Comparison of ENCODE assay signal across 8 cellular contexts in the genomic region with DNA sequence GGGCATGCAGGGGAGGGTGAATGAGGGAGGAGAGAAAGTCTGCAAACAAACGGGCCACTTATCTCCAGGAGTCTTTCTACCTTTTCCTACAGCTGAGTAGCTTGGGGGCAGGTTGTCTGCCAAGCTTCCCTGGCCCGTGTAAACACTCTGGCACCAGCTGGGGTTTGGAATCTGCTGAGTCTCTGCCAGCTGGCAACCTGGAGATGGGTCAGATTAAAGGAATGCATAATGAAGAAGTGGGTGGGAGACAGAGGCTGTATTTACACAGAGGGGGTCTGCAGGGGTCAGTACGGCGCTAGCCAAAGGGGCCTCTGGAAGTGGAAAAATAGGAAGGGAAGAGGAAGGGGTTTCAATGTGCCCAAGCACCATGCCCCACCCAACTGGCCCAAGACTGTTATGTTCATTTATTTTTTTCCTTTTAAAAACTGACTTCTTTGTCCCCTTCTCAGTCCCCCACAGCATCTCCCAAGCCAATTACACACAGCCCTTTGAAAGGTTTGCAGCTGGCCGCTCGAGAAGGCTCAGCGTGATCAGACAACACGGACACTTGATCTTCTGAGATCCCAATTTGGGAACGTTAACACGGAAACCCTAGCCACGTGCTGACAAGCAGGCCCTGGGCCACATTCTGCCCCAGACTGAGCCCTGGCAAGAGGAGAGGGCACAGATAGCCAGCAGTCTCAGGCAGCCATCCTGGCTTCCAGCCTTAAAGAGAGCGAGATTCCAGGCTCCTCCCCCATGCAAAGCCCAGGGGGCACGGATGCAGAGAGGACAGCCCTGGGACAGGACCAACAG. TPM values are rescaled to one million over a fixed set of nuclear protein-coding genes. Genes with fewer than 3 reads are reported as not detected.
DNase-seq lines count a peak whose midpoint lies in the region; ATAC-seq and TF ChIP-seq lines count a peak whose summit lies in the region.

No MANE protein-coding gene starts in this region.

- H3K4me3 ChIP-seq in upper lobe of left lung = no peak overlapping the region

- WGBS in upper lobe of left lung, 2 donors = 34 to 37% methylated on average over 13 of the region's 13 CpGs

- ATAC-seq in left lobe of liver (peak; percentile 87), upper lobe of left lung (ENCODE audit: low FRiP score in 2 of 2) (peak; percentile 55 to 68), HG03439 (IDR thresholded peaks at IDR 0.05; ENCODE audit: unreplicated experiment) (no peak), HG03378 (IDR thresholded peaks at IDR 0.05; ENCODE audit: unreplicated experiment) (no peak)

- TF ChIP-seq EP300 in upper lobe of left lung (IDR thresholded peaks at IDR 0.05) = no peak

- no peaks in the 10 kb centered on the region for H3K27me3 ChIP-seq in upper lobe of left lung

- H3K27ac ChIP-seq in upper lobe of left lung = peak overlapping the region; percentile 16 to 67 (median 57)

- TF ChIP-seq POLR2A in upper lobe of left lung (IDR thresholded peaks at IDR 0.05) = no peak

- no peaks in the 10 kb centered on the region for H3K9me3 ChIP-seq in upper lobe of left lung

- DNase-seq in DMS53 (lab: John Stamatoyannopoulos, UW) (peak; percentile 89), NCI-H2227 (lab: John Stamatoyannopoulos, UW; ENCODE audit: unreplicated experiment) (peak; percentile 27), cerebellar cortex (ENCODE audit: low spot score) (peak; percentile 67), left lobe of liver (ENCODE audit: low spot score) (peak; percentile 91), upper lobe of left lung (peak in 1 of 2 donors; percentile 52), SIG-M5 treated with dmso at 0.1 percent for 504 hours (lab: John Stamatoyannopoulos, UW; ENCODE audit: unreplicated experiment) (no peak)

- TF ChIP-seq CTCF in upper lobe of left lung (IDR thresholded peaks at IDR 0.05) = no peak

- H3K36me3 ChIP-seq in upper lobe of left lung = no peaks in the 10 kb centered on the region

- H3K4me1 ChIP-seq in upper lobe of left lung = peaks cover 25 to 60% (median 47%) of the 10 kb centered on the region in 4 donors

RNA-seq across cellular contexts. Expression of gene TRAM2, which starts 25.2 kb away (rescaled TPM):
- total RNA-seq in left lobe of liver (17.3 TPM), upper lobe of left lung (10 to 100 TPM in 5 of 6 donors, 1 to 10 TPM in 1; 9.4 to 26.8 (median 14.3) TPM)

Comparison
In these comparisons a context has a peak if more than half of its experiments do, and no peak if none do; other contexts are left out.
1. ATAC-seq: peak in left lobe of liver (single experiment) and upper lobe of left lung (2 of 2); none in HG03439 (single experiment) and HG03378 (single experiment).